Comparison of ENCODE assay signal across 23 cellular contexts in genomic region chrX:26822448-26822847, GRCh38.
"Had no signal": no experiment of that assay in that cellular context is flagged by ENCODE, and none has a peak within 500 bp of the region (broad histone marks: within the 10 kb centered on the region; RNA-seq: fewer than 3 reads in every experiment).

No MANE protein-coding gene starts in this region.

- H3K4me3 ChIP-seq: body of pancreas, cardiac muscle cell, heart right ventricle, left lung, lung, pancreas, upper lobe of left lung had no signal

- H3K4me1 ChIP-seq: body of pancreas, heart right ventricle, left lung, pancreas, upper lobe of left lung had no signal

- H3K27me3 ChIP-seq: body of pancreas, cardiac muscle cell, left lung, upper lobe of left lung had no signal

- H3K9me3 ChIP-seq: body of pancreas, left lung, pancreas, upper lobe of left lung had no signal

- H3K36me3 ChIP-seq: cardiac muscle cell, heart right ventricle, left lung, pancreas, upper lobe of left lung had no signal

- H3K27ac ChIP-seq: body of pancreas, cardiac muscle cell, heart right ventricle, left lung, pancreas, upper lobe of left lung had no signal

- DNase-seq: activated CD4-positive, alpha-beta memory T cell treated with anti-CD3 and anti-CD28 coated beads, Interleukin-2, amount 10 ng/mL, durations not matched to agents 7 days and 5 days; activated CD4-positive, alpha-beta T cell treated with anti-CD3 and anti-CD28 coated beads for 48 hours; activated CD4-positive, CD25-positive, alpha-beta regulatory T cell; activated effector memory CD4-positive, alpha-beta T cell treated with Interleukin-2 at 50 U/mL for 16 hours; activated naive CD4-positive, alpha-beta T cell treated with anti-CD3 and anti-CD28 coated beads, Interleukin-2, amount 10 ng/mL, durations not matched to agents 7 days and 5 days; activated T-cell treated with anti-CD3 and anti-CD28 coated beads, Interleukin-2, amount 50 U/mL, for 72 hours; anterior cingulate cortex; body of pancreas; effector CD4-positive, alpha-beta T cell; erythroblast; foreskin fibroblast; heart right ventricle; kidney glomerular epithelial cell; left lung; midbrain; pancreas; right cardiac atrium; stimulated activated CD4-positive, alpha-beta T cell treated with anti-CD3 and anti-CD28 coated beads, Interleukin-4, amount 100 ng/mL, for 4 hours; stimulated activated naive CD8-positive, alpha-beta T cell treated with anti-CD3 and anti-CD28 coated beads, Interleukin-15, Interleukin-2, amounts not matched to agents 100 U/mL and 50 U/mL, for 24 hours; T-helper 9 cell; upper lobe of left lung had no signal

- FAIRE-seq: pancreas had no signal
